In genomic region chr12:6280053-6280469, GRCh38 we compare ENCODE assay signal across 1 cellular context.
TF ChIP-seq lines count a peak whose summit lies in the region.

No MANE protein-coding gene starts in this region.

TF ChIP-seq in HEK293, 187 proteins besides CTCF, POLR2A, EP300 and RAD21 (continued from another document and continues in another):
- TF ChIP-seq REST (tag by site-specific recombination; IDR thresholded peaks at IDR 0.05): no peak
- no peak for TF ChIP-seq REPIN1 (tag by site-specific recombination; IDR thresholded peaks at IDR 0.05; ENCODE audit: low read depth)
- peak; percentile 37; the same call in 1 of the 2 replicates for TF ChIP-seq KLF1 (tag by site-specific recombination; IDR thresholded peaks at IDR 0.05)
- TF ChIP-seq ZNF266 (tag by site-specific recombination; IDR thresholded peaks at IDR 0.05; ENCODE audit: low read depth): no peak
- TF ChIP-seq ZEB2 (tag by site-specific recombination; IDR thresholded peaks at IDR 0.05): no peak
- TF ChIP-seq ZNF16 (tag by site-specific recombination; IDR thresholded peaks at IDR 0.05; ENCODE audit: low read depth): no peak
- TF ChIP-seq ZNF274 (IDR thresholded peaks at IDR 0.05; ENCODE audit: low read length): no peak
- TF ChIP-seq ZNF274 (tag by site-specific recombination; IDR thresholded peaks at IDR 0.05; ENCODE audit: borderline replicate concordance): no peak
- no peak for TF ChIP-seq ZBTB17 (tag by site-specific recombination; IDR thresholded peaks at IDR 0.05)
- no peak for TF ChIP-seq ZNF350 (tag by site-specific recombination; IDR thresholded peaks at IDR 0.05)
- TF ChIP-seq ZFP69B (tag by site-specific recombination; IDR thresholded peaks at IDR 0.05): no peak
- no peak for TF ChIP-seq ZNF777 (tag by site-specific recombination; IDR thresholded peaks at IDR 0.05; ENCODE audit: borderline replicate concordance)
- no peak for TF ChIP-seq IKZF3 (tag by site-specific recombination; IDR thresholded peaks at IDR 0.05)
- no peak for TF ChIP-seq ZNF621 (tag by site-specific recombination; IDR thresholded peaks at IDR 0.05)
- TF ChIP-seq ZNF239 (tag by site-specific recombination; IDR thresholded peaks at IDR 0.05): no peak
- TF ChIP-seq BCL6B (tag by site-specific recombination; IDR thresholded peaks at IDR 0.05): no peak
- TF ChIP-seq ZNF366 (tag by site-specific recombination; conservative IDR thresholded peaks at IDR 0.05): peak; percentile 61
- TF ChIP-seq GLIS2 (tag by site-specific recombination; IDR thresholded peaks at IDR 0.05): no peak
- peak; percentile 69 for TF ChIP-seq SP7 (tag by site-specific recombination; IDR thresholded peaks at IDR 0.05)
- TF ChIP-seq ZNF223 (tag by site-specific recombination; IDR thresholded peaks at IDR 0.05): no peak
- no peak; the same call in 1 of the 2 replicates for TF ChIP-seq SCRT2 (tag by site-specific recombination; IDR thresholded peaks at IDR 0.05)
- no peak for TF ChIP-seq ZNF76 (tag by site-specific recombination; IDR thresholded peaks at IDR 0.05; ENCODE audit: borderline replicate concordance, low read depth)
- no peak for TF ChIP-seq ZNF561 (tag by site-specific recombination; IDR thresholded peaks at IDR 0.05; ENCODE audit: borderline replicate concordance)
- TF ChIP-seq ZNF394 (tag by site-specific recombination; IDR thresholded peaks at IDR 0.05; ENCODE audit: borderline replicate concordance): no peak; the same call in 1 of the 2 replicates
- TF ChIP-seq ZNF48 (tag by site-specific recombination; IDR thresholded peaks at IDR 0.05): no peak
- no peak for TF ChIP-seq ZNF623 (tag by site-specific recombination; IDR thresholded peaks at IDR 0.05)
- TF ChIP-seq ZBTB20 (tag by site-specific recombination; IDR thresholded peaks at IDR 0.05): peak; percentile 25; the same call in 1 of the 2 replicates
- TF ChIP-seq KLF9 (tag by site-specific recombination; IDR thresholded peaks at IDR 0.05; ENCODE audit: low read depth): no peak
- no peak for TF ChIP-seq GLI2 (tag by site-specific recombination; IDR thresholded peaks at IDR 0.05; ENCODE audit: borderline replicate concordance, low read depth)
- no peak for TF ChIP-seq ZNF18 (tag by site-specific recombination; IDR thresholded peaks at IDR 0.05)
- no peak for TF ChIP-seq SCRT1 (tag by site-specific recombination; IDR thresholded peaks at IDR 0.05; ENCODE audit: borderline replicate concordance)
- TF ChIP-seq ZNF280C (tag by site-specific recombination; IDR thresholded peaks at IDR 0.05): no peak
- peak; percentile 86 for TF ChIP-seq PRDM1 (tag by site-specific recombination; IDR thresholded peaks at IDR 0.05)
- TF ChIP-seq ZFHX2 (tag by site-specific recombination; conservative IDR thresholded peaks at IDR 0.05): no peak
- TF ChIP-seq ZNF792 (tag by site-specific recombination; IDR thresholded peaks at IDR 0.05): no peak
- TF ChIP-seq ZNF341 (tag by site-specific recombination; IDR thresholded peaks at IDR 0.05; ENCODE audit: low read depth): no peak
- no peak for TF ChIP-seq ZBTB7A (tag by site-specific recombination; IDR thresholded peaks at IDR 0.05; ENCODE audit: low read depth)
- TF ChIP-seq, protein P1, sequence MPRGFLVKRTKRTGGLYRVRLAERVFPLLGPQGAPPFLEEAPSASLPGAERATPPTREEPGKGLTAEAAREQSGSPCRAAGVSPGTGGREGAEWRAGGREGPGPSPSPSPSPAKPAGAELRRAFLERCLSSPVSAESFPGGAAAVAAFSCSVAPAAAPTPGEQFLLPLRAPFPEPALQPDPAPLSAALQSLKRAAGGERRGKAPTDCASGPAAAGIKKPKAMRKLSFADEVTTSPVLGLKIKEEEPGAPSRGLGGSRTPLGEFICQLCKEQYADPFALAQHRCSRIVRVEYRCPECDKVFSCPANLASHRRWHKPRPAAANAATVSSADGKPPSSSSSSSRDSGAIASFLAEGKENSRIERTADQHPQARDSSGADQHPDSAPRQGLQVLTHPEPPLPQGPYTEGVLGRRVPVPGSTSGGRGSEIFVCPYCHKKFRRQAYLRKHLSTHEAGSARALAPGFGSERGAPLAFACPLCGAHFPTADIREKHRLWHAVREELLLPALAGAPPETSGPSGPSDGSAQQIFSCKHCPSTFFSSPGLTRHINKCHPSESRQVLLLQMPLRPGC (tag by site-specific recombination; IDR thresholded peaks at IDR 0.05): peak; percentile 80; the same call in 1 of the 2 replicates
- no peak for TF ChIP-seq GFI1B (tag by site-specific recombination; IDR thresholded peaks at IDR 0.05)
- TF ChIP-seq ZNF398 (tag by site-specific recombination; IDR thresholded peaks at IDR 0.05): peak; percentile 35; the same call in 1 of the 2 replicates
- no peak for TF ChIP-seq ZNF174 (tag by site-specific recombination; IDR thresholded peaks at IDR 0.05)
- TF ChIP-seq ZBTB21 (tag by site-specific recombination; IDR thresholded peaks at IDR 0.05): 0 out of 2 replicates have a peak, but pooled peaks have one; percentile 12
- TF ChIP-seq ZNF324 (tag by site-specific recombination; IDR thresholded peaks at IDR 0.05): no peak
- TF ChIP-seq ZNF510 (tag by site-specific recombination; IDR thresholded peaks at IDR 0.05; ENCODE audit: insufficient replicate concordance): no peak
- TF ChIP-seq EGR2 (tag by site-specific recombination; IDR thresholded peaks at IDR 0.05; ENCODE audit: low read depth): no peak
- no peak for TF ChIP-seq YY2 (tag by site-specific recombination; IDR thresholded peaks at IDR 0.05)
- TF ChIP-seq KLF7 (tag by site-specific recombination; IDR thresholded peaks at IDR 0.05; ENCODE audit: borderline replicate concordance): no peak
- no peak for TF ChIP-seq ZFP3 (tag by site-specific recombination; IDR thresholded peaks at IDR 0.05; ENCODE audit: low read depth)
- no peak for TF ChIP-seq ZNF132 (tag by site-specific recombination; IDR thresholded peaks at IDR 0.05; ENCODE audit: borderline replicate concordance)
- TF ChIP-seq ZNF600 (tag by site-specific recombination; IDR thresholded peaks at IDR 0.05): peak; percentile 99
- peak; percentile 19; the same call in 1 of the 2 replicates for TF ChIP-seq OSR2 (tag by site-specific recombination; IDR thresholded peaks at IDR 0.05)
- TF ChIP-seq ZNF843 (tag by site-specific recombination; IDR thresholded peaks at IDR 0.05): no peak
- TF ChIP-seq, protein P2, sequence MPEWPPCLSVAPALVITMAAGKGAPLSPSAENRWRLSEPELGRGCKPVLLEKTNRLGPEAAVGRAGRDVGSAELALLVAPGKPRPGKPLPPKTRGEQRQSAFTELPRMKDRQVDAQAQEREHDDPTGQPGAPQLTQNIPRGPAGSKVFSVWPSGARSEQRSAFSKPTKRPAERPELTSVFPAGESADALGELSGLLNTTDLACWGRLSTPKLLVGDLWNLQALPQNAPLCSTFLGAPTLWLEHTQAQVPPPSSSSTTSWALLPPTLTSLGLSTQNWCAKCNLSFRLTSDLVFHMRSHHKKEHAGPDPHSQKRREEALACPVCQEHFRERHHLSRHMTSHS (tag by site-specific recombination; IDR thresholded peaks at IDR 0.05): no peak
- TF ChIP-seq ZNF37A (tag by site-specific recombination; IDR thresholded peaks at IDR 0.05): no peak
- TF ChIP-seq ZNF184 (tag by site-specific recombination; IDR thresholded peaks at IDR 0.05): no peak
- TF ChIP-seq, protein P3, sequence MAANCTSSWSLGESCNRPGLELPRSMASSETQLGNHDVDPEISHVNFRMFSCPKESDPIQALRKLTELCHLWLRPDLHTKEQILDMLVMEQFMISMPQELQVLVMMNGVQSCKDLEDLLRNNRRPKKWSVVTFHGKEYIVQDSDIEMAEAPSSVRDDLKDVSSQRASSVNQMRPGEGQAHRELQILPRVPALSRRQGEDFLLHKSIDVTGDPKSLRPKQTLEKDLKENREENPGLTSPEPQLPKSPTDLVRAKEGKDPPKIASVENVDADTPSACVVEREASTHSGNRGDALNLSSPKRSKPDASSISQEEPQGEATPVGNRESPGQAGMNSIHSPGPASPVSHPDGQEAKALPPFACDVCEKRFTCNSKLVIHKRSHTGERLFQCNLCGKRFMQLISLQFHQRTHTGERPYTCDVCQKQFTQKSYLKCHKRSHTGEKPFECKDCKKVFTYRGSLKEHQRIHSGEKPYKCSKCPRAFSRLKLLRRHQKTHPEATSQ (tag by site-specific recombination; IDR thresholded peaks at IDR 0.05): no peak
- TF ChIP-seq ZNF248 (tag by site-specific recombination; IDR thresholded peaks at IDR 0.05): no peak
